Comparison of ENCODE assay signal across 1 cellular context in genomic region chr7:66157060-66157459, GRCh38.
A peak's percentile ranks its signal among the peaks of the same experiment; 100 is the strongest.
TF ChIP-seq lines count a peak whose summit lies in the region.

No MANE protein-coding gene starts in this region.

TF ChIP-seq in K562, 482 proteins besides CTCF, POLR2A, EP300 and RAD21 (continued from another document and continues in another):
- TF ChIP-seq CBX5 (IDR thresholded peaks at IDR 0.05; ENCODE audit: borderline replicate concordance, low read depth) (no peak), NFE2 (IDR thresholded peaks at IDR 0.05; ENCODE audit: low read depth) (peak; percentile 86), ZNF668 (CRISPR knock-in tag; IDR thresholded peaks at IDR 0.05) (no peak), ZBTB9 (CRISPR knock-in tag; IDR thresholded peaks at IDR 0.05) (no peak), ZNF146 (CRISPR knock-in tag; IDR thresholded peaks at IDR 0.05; ENCODE audit: unreplicated experiment) (no peak), HNRNPUL1 (IDR thresholded peaks at IDR 0.05; ENCODE audit: low read length) (no peak), CTCFL (IDR thresholded peaks at IDR 0.05; ENCODE audit: borderline replicate concordance, insufficient read depth, low read depth, low read length, poor library complexity, severe bottlenecking) (no peak), ATF7 (IDR thresholded peaks at IDR 0.05) (peak; percentile 55), NR1H2 (CRISPR knock-in tag; IDR thresholded peaks at IDR 0.05) (no peak), EP400 (IDR thresholded peaks at IDR 0.05) (no peak), CEBPG (CRISPR knock-in tag; IDR thresholded peaks at IDR 0.05) (no peak), CEBPG (tag; conservative IDR thresholded peaks at IDR 0.05 in 1 of 2, IDR thresholded peaks at IDR 0.05 in 1 of 2) (0 out of 4 replicates have a peak, but pooled peaks of 1 of the 2 experiments have one; percentile 11), BRD9 (IDR thresholded peaks at IDR 0.05; ENCODE audit: low read depth, partially characterized antibody) (no peak), ETV6 (IDR thresholded peaks at IDR 0.05; ENCODE audit: borderline replicate concordance in 1 of 2, low read depth in 2 of 2, low read length in 1 of 2) (no peak), ETV6 (CRISPR knock-in tag; IDR thresholded peaks at IDR 0.05; ENCODE audit: borderline replicate concordance) (no peak), ARHGAP35 (IDR thresholded peaks at IDR 0.05; ENCODE audit: partially characterized antibody) (no peak), U2AF2 (optimal IDR thresholded peaks at IDR 0.05; ENCODE audit: low read depth, low read length) (no peak), ZNF444 (CRISPR knock-in tag; IDR thresholded peaks at IDR 0.05) (no peak), ZNF41 (CRISPR knock-in tag; conservative IDR thresholded peaks at IDR 0.05) (no peak), FOXA3 (CRISPR knock-in tag; conservative IDR thresholded peaks at IDR 0.05 in 1 of 2, IDR thresholded peaks at IDR 0.05 in 1 of 2) (no peak), HDAC1 (IDR thresholded peaks at IDR 0.05) (peak in 1 of 2 experiments; percentile 47; a peak in 1 of 4 replicates), NFATC3 (IDR thresholded peaks at IDR 0.05) (no peak), SOX6 (IDR thresholded peaks at IDR 0.05) (peak; percentile 72), SMARCE1 (IDR thresholded peaks at IDR 0.05) (peak; percentile 32; the same call in 1 of the 2 replicates), PTRF (tag; IDR thresholded peaks at IDR 0.05) (no peak), ATF2 (CRISPR knock-in tag; IDR thresholded peaks at IDR 0.05) (no peak), ADNP (tag; IDR thresholded peaks at IDR 0.05) (no peak), ELF4 (CRISPR knock-in tag; IDR thresholded peaks at IDR 0.05) (no peak), DLX4 (CRISPR knock-in tag; IDR thresholded peaks at IDR 0.05) (no peak), SMAD3 (CRISPR knock-in tag; conservative IDR thresholded peaks at IDR 0.05) (0 out of 2 replicates have a peak, but pooled peaks have one; percentile 40), RBM14 (IDR thresholded peaks at IDR 0.05; ENCODE audit: borderline replicate concordance, insufficient read depth, low read depth, low read length) (no peak), CREB5 (CRISPR knock-in tag; IDR thresholded peaks at IDR 0.05) (no peak), CBFA2T2 (conservative IDR thresholded peaks at IDR 0.05) (peak; percentile 16; the same call in 1 of the 2 replicates), BACH1 (tag; IDR thresholded peaks at IDR 0.05) (peak; percentile 74), MTA3 (IDR thresholded peaks at IDR 0.05; ENCODE audit: borderline replicate concordance) (0 out of 2 replicates have a peak, but pooled peaks have one; percentile 37), RBBP5 (IDR thresholded peaks at IDR 0.05; ENCODE audit: borderline replicate concordance, insufficient read depth, low read length, poor library complexity, severe bottlenecking) (no peak), TEAD1 (CRISPR knock-in tag; IDR thresholded peaks at IDR 0.05) (peak in 1 of 2 experiments; percentile 84; a peak in 2 of 4 replicates), MAFF (IDR thresholded peaks at IDR 0.05; ENCODE audit: low read length) (peak; percentile 96), MYC (IDR thresholded peaks at IDR 0.05; ENCODE audit: low read depth, low read length) (peak; percentile 28; the same call in 1 of the 2 replicates), MYC (CRISPR knock-in tag; IDR thresholded peaks at IDR 0.05; ENCODE audit: borderline replicate concordance, low read depth) (no peak), NR3C1 (CRISPR knock-in tag; IDR thresholded peaks at IDR 0.05) (no peak), L3MBTL2 (IDR thresholded peaks at IDR 0.05) (peak; percentile 47; the same call in 1 of the 2 replicates), MCM3 (IDR thresholded peaks at IDR 0.05) (no peak), TBL1XR1 (IDR thresholded peaks at IDR 0.05; ENCODE audit: low read length in 2 of 2) (peak in 1 of 2 experiments; percentile 37; a peak in 1 of 4 replicates), ZNF561 (CRISPR knock-in tag; conservative IDR thresholded peaks at IDR 0.05) (no peak), RBM15 (IDR thresholded peaks at IDR 0.05; ENCODE audit: insufficient read depth, low read length) (no peak), ZNF217 (CRISPR knock-in tag; IDR thresholded peaks at IDR 0.05) (no peak), HDAC2 (IDR thresholded peaks at IDR 0.05) (peak; percentile 58; the same call in 1 of the 2 replicates), ZSCAN32 (CRISPR knock-in tag; IDR thresholded peaks at IDR 0.05) (no peak), ZNF282 (CRISPR knock-in tag; IDR thresholded peaks at IDR 0.05) (no peak), ZNF316 (IDR thresholded peaks at IDR 0.05) (peak; percentile 99)
- TF ChIP-seq, protein P1, sequence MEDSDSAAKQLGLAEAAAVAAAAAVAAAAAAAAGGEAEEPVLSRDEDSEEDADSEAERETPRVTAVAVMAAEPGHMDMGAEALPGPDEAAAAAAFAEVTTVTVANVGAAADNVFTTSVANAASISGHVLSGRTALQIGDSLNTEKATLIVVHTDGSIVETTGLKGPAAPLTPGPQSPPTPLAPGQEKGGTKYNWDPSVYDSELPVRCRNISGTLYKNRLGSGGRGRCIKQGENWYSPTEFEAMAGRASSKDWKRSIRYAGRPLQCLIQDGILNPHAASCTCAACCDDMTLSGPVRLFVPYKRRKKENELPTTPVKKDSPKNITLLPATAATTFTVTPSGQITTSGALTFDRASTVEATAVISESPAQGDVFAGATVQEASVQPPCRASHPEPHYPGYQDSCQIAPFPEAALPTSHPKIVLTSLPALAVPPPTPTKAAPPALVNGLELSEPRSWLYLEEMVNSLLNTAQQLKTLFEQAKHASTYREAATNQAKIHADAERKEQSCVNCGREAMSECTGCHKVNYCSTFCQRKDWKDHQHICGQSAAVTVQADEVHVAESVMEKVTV (CRISPR knock-in tag; IDR thresholded peaks at IDR 0.05) = no peak
- TF ChIP-seq, protein P2, sequence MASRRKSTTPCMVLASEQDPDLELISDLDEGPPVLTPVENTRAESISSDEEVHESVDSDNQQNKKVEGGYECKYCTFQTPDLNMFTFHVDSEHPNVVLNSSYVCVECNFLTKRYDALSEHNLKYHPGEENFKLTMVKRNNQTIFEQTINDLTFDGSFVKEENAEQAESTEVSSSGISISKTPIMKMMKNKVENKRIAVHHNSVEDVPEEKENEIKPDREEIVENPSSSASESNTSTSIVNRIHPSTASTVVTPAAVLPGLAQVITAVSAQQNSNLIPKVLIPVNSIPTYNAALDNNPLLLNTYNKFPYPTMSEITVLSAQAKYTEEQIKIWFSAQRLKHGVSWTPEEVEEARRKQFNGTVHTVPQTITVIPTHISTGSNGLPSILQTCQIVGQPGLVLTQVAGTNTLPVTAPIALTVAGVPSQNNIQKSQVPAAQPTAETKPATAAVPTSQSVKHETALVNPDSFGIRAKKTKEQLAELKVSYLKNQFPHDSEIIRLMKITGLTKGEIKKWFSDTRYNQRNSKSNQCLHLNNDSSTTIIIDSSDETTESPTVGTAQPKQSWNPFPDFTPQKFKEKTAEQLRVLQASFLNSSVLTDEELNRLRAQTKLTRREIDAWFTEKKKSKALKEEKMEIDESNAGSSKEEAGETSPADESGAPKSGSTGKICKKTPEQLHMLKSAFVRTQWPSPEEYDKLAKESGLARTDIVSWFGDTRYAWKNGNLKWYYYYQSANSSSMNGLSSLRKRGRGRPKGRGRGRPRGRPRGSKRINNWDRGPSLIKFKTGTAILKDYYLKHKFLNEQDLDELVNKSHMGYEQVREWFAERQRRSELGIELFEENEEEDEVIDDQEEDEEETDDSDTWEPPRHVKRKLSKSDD (conservative IDR thresholded peaks at IDR 0.05; ENCODE audit: low read length) = no peak
- TF ChIP-seq, protein P3, sequence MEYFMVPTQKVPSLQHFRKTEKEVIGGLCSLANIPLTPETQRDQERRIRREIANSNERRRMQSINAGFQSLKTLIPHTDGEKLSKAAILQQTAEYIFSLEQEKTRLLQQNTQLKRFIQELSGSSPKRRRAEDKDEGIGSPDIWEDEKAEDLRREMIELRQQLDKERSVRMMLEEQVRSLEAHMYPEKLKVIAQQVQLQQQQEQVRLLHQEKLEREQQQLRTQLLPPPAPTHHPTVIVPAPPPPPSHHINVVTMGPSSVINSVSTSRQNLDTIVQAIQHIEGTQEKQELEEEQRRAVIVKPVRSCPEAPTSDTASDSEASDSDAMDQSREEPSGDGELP (CRISPR knock-in tag; IDR thresholded peaks at IDR 0.05; ENCODE audit: borderline replicate concordance) = no peak
- TF ChIP-seq, protein P4, sequence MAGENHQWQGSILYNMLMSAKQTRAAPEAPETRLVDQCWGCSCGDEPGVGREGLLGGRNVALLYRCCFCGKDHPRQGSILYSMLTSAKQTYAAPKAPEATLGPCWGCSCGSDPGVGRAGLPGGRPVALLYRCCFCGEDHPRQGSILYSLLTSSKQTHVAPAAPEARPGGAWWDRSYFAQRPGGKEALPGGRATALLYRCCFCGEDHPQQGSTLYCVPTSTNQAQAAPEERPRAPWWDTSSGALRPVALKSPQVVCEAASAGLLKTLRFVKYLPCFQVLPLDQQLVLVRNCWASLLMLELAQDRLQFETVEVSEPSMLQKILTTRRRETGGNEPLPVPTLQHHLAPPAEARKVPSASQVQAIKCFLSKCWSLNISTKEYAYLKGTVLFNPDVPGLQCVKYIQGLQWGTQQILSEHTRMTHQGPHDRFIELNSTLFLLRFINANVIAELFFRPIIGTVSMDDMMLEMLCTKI (IDR thresholded peaks at IDR 0.05; ENCODE audit: partially characterized antibody) = no peak
- TF ChIP-seq, protein P5, sequence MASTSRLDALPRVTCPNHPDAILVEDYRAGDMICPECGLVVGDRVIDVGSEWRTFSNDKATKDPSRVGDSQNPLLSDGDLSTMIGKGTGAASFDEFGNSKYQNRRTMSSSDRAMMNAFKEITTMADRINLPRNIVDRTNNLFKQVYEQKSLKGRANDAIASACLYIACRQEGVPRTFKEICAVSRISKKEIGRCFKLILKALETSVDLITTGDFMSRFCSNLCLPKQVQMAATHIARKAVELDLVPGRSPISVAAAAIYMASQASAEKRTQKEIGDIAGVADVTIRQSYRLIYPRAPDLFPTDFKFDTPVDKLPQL (IDR thresholded peaks at IDR 0.05; ENCODE audit: extremely low read depth, insufficient read length) = no peak
